In the genomic region with DNA sequence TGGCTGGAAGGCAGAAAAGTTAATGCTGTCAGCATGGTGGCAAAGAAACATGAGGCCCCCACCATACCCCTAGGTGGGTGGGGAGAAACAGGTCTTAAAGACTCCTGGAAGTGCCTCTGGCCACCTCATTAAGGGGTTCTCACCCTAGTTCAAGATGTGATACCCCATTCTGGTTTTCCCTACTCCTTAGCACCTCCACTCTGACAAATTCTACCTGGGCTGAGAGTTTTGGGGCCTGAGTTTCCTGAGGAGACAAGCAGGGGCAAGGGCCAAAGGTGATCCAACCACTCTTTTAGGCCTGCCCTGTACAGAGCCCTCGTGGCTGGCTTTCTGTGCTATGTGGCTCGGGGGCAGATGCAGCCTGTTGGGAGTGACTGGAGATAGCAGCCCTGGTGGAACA, we compare ENCODE assay signal across 16 cellular contexts. TPM values are rescaled to one million over a fixed set of nuclear protein-coding genes. Genes with fewer than 3 reads are reported as not detected.
"Had no signal": no experiment of that assay in that cellular context is flagged by ENCODE, and none has a peak within 500 bp of the region (broad histone marks: within the 10 kb centered on the region; RNA-seq: fewer than 3 reads in every experiment).

No MANE protein-coding gene starts in this region.

- H3K4me1 ChIP-seq: foreskin keratinocyte had no signal

- ATAC-seq: activated T-helper 17 cell treated with anti-CD3 and anti-CD28 coated beads, Interleukin-2, amount 50 U/mL, for 72 hours; foreskin keratinocyte; natural killer cell treated with Interleukin-12 subunit alpha and Interleukin-12 subunit beta and Interleukin-15 and Interleukin-18, amount 100 ng/mL, for 72 hours; sciatic nerve had no signal

- H3K4me3 ChIP-seq: cardiac muscle cell, smooth muscle cell, thoracic aorta had no signal

- H3K27ac Mint-ChIP-seq: activated T-helper 17 cell treated with anti-CD3 and anti-CD28 coated beads, Interleukin-2, amount 50 U/mL, for 72 hours; memory B cell had no signal

- H3K27me3 ChIP-seq: cardiac muscle cell, foreskin keratinocyte, neutrophil had no signal

- DNase-seq: activated CD4-positive, alpha-beta T cell treated with anti-CD3 and anti-CD28 coated beads, Interleukin-2, amount 50 U/mL, for 4 hours; activated naive CD4-positive, alpha-beta T cell; activated T-cell treated with anti-CD3 and anti-CD28 coated beads for 4 hours; foreskin keratinocyte; stimulated activated CD4-positive, alpha-beta T cell treated with anti-CD3 and anti-CD28 coated beads, Interleukin-4, amount 100 ng/mL, for 1 hour; SW 1271 had no signal

- H3K9me3 ChIP-seq: neutrophil, thoracic aorta had no signal

- H3K9me3 Mint-ChIP-seq: activated T-helper 17 cell treated with anti-CD3 and anti-CD28 coated beads, Interleukin-2, amount 50 U/mL, for 72 hours; memory B cell; natural killer cell treated with Interleukin-12 subunit alpha and Interleukin-12 subunit beta and Interleukin-15 and Interleukin-18, amount 100 ng/mL, for 72 hours had no signal

- H3K27me3 Mint-ChIP-seq: activated T-helper 17 cell treated with anti-CD3 and anti-CD28 coated beads, Interleukin-2, amount 50 U/mL, for 72 hours; memory B cell; natural killer cell treated with Interleukin-12 subunit alpha and Interleukin-12 subunit beta and Interleukin-15 and Interleukin-18, amount 100 ng/mL, for 72 hours had no signal

- H3K4me3 Mint-ChIP-seq: activated T-helper 17 cell treated with anti-CD3 and anti-CD28 coated beads, Interleukin-2, amount 50 U/mL, for 72 hours; memory B cell; natural killer cell treated with Interleukin-12 subunit alpha and Interleukin-12 subunit beta and Interleukin-15 and Interleukin-18, amount 100 ng/mL, for 72 hours had no signal

- H3K27ac ChIP-seq: cardiac muscle cell, foreskin keratinocyte, neutrophil, parathyroid adenoma had no signal

RNA-seq across cellular contexts. Expression of a gene that starts 7.9 kb away (rescaled TPM):
- total RNA-seq: epithelial cell of proximal tubule had no signal
